8 cellular contexts compared by ENCODE assay signal in the genomic region with DNA sequence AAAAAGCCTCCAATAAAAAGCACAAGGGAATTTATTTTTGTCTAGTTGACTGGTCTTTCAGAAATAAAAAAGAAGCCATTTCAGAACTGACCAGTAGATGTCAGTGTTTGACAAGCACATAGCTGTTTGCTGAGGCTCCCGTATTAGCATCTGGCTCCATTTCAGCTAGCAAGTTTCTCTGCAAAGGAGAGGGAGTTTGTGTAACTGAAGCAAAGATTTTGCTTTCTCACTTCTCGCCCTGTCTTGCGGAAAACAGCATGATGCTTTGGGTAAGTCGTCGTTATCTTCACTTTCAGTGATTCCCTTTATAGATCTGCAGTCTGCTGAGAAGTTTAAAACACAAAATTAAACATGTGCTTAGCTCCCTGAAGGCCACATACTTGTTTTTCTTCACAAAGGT.
A peak's percentile ranks its signal among the peaks of the same experiment; 100 is the strongest.
DNase-seq lines count a peak whose midpoint lies in the region; ATAC-seq and TF ChIP-seq lines count a peak whose summit lies in the region.

No MANE protein-coding gene starts in this region.

- peak overlapping the region; percentile 81 for H3K27ac Mint-ChIP-seq in activated T-cell treated with anti-CD3 and anti-CD28 coated beads, Interleukin-2, amount 50 U/mL, for 24 hours

- H3K9me3 Mint-ChIP-seq in activated T-cell treated with anti-CD3 and anti-CD28 coated beads, Interleukin-2, amount 50 U/mL, for 24 hours: no peaks in the 10 kb centered on the region

- no peaks in the 10 kb centered on the region for H3K36me3 ChIP-seq in prostate gland

- no peak overlapping the region for H3K4me3 ChIP-seq in prostate gland

- peak overlapping the region; percentile 35 for H3K4me3 Mint-ChIP-seq in activated T-cell treated with anti-CD3 and anti-CD28 coated beads, Interleukin-2, amount 50 U/mL, for 24 hours

- intact Hi-C loops in prostate gland (cut with DNase I): no loop called here

- peak in 3 of 4 experiments; percentile 49 to 59 (median 51) for TF ChIP-seq CTCF in prostate gland (IDR thresholded peaks at IDR 0.05)

- ATAC-seq in GM19023 (IDR thresholded peaks at IDR 0.05; ENCODE audit: unreplicated experiment) (peak; percentile 85), HG03442 (IDR thresholded peaks at IDR 0.05; ENCODE audit: unreplicated experiment) (peak; percentile 73)
- ATAC-seq in activated CD4-positive, CD25-positive, alpha-beta regulatory T cell treated with anti-CD3 and anti-CD28 coated beads, Interleukin-2, amount 50 U/mL, for 24 hours: no peak

- H3K9me3 ChIP-seq in prostate gland: no peaks in the 10 kb centered on the region

- no peak overlapping the region for H3K27ac ChIP-seq in prostate gland

- H3K36me3 Mint-ChIP-seq in activated T-cell treated with anti-CD3 and anti-CD28 coated beads, Interleukin-2, amount 50 U/mL, for 24 hours (ENCODE audit: low read depth): no peaks in the 10 kb centered on the region

- H3K27me3 Mint-ChIP-seq in activated T-cell treated with anti-CD3 and anti-CD28 coated beads, Interleukin-2, amount 50 U/mL, for 24 hours: peaks cover 5% of the 10 kb centered on the region

- TF ChIP-seq POLR2A in prostate gland (IDR thresholded peaks at IDR 0.05): no peak

- DNase-seq in DMS 273 (lab: John Stamatoyannopoulos, UW; ENCODE audit: unreplicated experiment) (peak; percentile 89), NCI-H526 (lab: John Stamatoyannopoulos, UW) (peak; percentile 6 to 59), germinal center (ENCODE audit: low spot score) (peak; percentile 19), prostate gland (ENCODE audit: low spot score) (peak; percentile 10)
- DNase-seq in activated T-cell treated with anti-CD3 and anti-CD28 coated beads, Interleukin-2, amount 50 U/mL, for 24 hours: no peak

- WGBS in prostate gland: 0% methylated on average over 5 of the region's 5 CpGs

- H3K27me3 ChIP-seq in prostate gland (replicated peaks; ENCODE audit: insufficient read depth): no peaks in the 10 kb centered on the region

- H3K4me1 ChIP-seq in prostate gland (replicated peaks): no peaks in the 10 kb centered on the region

- peaks cover 20% of the 10 kb centered on the region for H3K4me1 Mint-ChIP-seq in activated T-cell treated with anti-CD3 and anti-CD28 coated beads, Interleukin-2, amount 50 U/mL, for 24 hours (ENCODE audit: low read depth)

Comparison
In these comparisons a context has a peak if more than half of its experiments do, and no peak if none do; other contexts are left out.
1. ATAC-seq: peak in GM19023 (single experiment) and HG03442 (single experiment); none in activated CD4-positive, CD25-positive, alpha-beta regulatory T cell treated with anti-CD3 and anti-CD28 coated beads, Interleukin-2, amount 50 U/mL, for 24 hours (0 of 2).